ENCODE assay signal across 1 cellular context in genomic region chr22:50440544-50441249, GRCh38.
TF ChIP-seq lines count a peak whose summit lies in the region.

No MANE protein-coding gene starts in this region.

TF ChIP-seq in HepG2, 621 proteins besides CTCF, POLR2A, EP300 and RAD21:
- TF ChIP-seq E2F2 (CRISPR knock-in tag; IDR thresholded peaks at IDR 0.05; ENCODE audit: borderline replicate concordance) (no peak), KLF12 (CRISPR knock-in tag; IDR thresholded peaks at IDR 0.05; ENCODE audit: borderline replicate concordance) (no peak), DNMT3B (CRISPR knock-in tag; conservative IDR thresholded peaks at IDR 0.05) (no peak), ASH2L (IDR thresholded peaks at IDR 0.05; ENCODE audit: insufficient read length, low read depth, low read length) (no peak), PRMT3 (CRISPR knock-in tag; IDR thresholded peaks at IDR 0.05; ENCODE audit: borderline replicate concordance, low read depth) (no peak), ZNF326 (CRISPR knock-in tag; IDR thresholded peaks at IDR 0.05; ENCODE audit: borderline replicate concordance) (no peak), NR3C1 (CRISPR knock-in tag; IDR thresholded peaks at IDR 0.05) (no peak), ATAD3A (CRISPR knock-in tag; IDR thresholded peaks at IDR 0.05) (no peak), ZFY (CRISPR knock-in tag; IDR thresholded peaks at IDR 0.05) (no peak), MNT (IDR thresholded peaks at IDR 0.05) (0 out of 2 replicates have a peak, but pooled peaks have one; percentile 13), RBFOX2 (IDR thresholded peaks at IDR 0.05; ENCODE audit: low read depth, low read length) (0 out of 2 replicates have a peak, but pooled peaks have one; percentile 31), AGO2 (optimal IDR thresholded peaks at IDR 0.05; ENCODE audit: low read depth, low read length) (peak; percentile 72), SKI (IDR thresholded peaks at IDR 0.05; ENCODE audit: partially characterized antibody) (no peak), ZNF530 (CRISPR knock-in tag; IDR thresholded peaks at IDR 0.05; ENCODE audit: low read depth) (no peak), ZFP62 (CRISPR knock-in tag; IDR thresholded peaks at IDR 0.05) (no peak), ARID2 (CRISPR knock-in tag; IDR thresholded peaks at IDR 0.05; ENCODE audit: borderline replicate concordance) (no peak), ZNF383 (CRISPR knock-in tag; IDR thresholded peaks at IDR 0.05; ENCODE audit: borderline replicate concordance) (no peak), PHF20 (CRISPR knock-in tag; IDR thresholded peaks at IDR 0.05) (no peak)
